In genomic region chr4:7195138-7195510, GRCh38 we compare ENCODE assay signal across 16 cellular contexts. TPM values are rescaled to one million over a fixed set of nuclear protein-coding genes. Genes with fewer than 3 reads are reported as not detected.
DNase-seq lines count a peak whose midpoint lies in the region; ATAC-seq and TF ChIP-seq lines count a peak whose summit lies in the region.
"Had no signal": no experiment of that assay in that cellular context is flagged by ENCODE, and none has a peak within 500 bp of the region (broad histone marks: within the 10 kb centered on the region; RNA-seq: fewer than 3 reads in every experiment).

No MANE protein-coding gene starts in this region.

- H2AK5ac ChIP-seq in mesendoderm (ENCODE audit: low read length): no peak overlapping the region

- H3K36me3 ChIP-seq in BLaER1: no peaks in the 10 kb centered on the region
- no peaks in the 10 kb centered on the region for H3K36me3 ChIP-seq in PC-3 (ENCODE audit: low read depth, low read length)
- no peaks in the 10 kb centered on the region for H3K36me3 ChIP-seq in sigmoid colon
- no peaks in the 10 kb centered on the region for H3K36me3 ChIP-seq in mesendoderm (ENCODE audit: control insufficient read depth, insufficient read depth, low read length)

- no peak overlapping the region for H3K4me3 ChIP-seq in BLaER1
- H3K4me3 ChIP-seq in PC-3 (ENCODE audit: low read length): no peak overlapping the region
- H3K4me3 ChIP-seq in sigmoid colon: no peak overlapping the region
- H3K4me3 ChIP-seq in mesendoderm (ENCODE audit: low read length): no peak overlapping the region
- H3K4me3 ChIP-seq: GM12878 had no signal

- H3K23ac ChIP-seq in mesendoderm (ENCODE audit: low read length): no peak overlapping the region

- H3K4me2 ChIP-seq in BLaER1: 0 out of 2 replicates have a peak overlapping the region, but pooled peaks have one; percentile 1
- no peak overlapping the region for H3K4me2 ChIP-seq in PC-3 (ENCODE audit: low read length)
- H3K4me2 ChIP-seq in mesendoderm (ENCODE audit: low read length): no peak overlapping the region

- H3K4me1 ChIP-seq in BLaER1 (peaks cover 84% of the 10 kb centered on the region), PC-3 (ENCODE audit: insufficient read depth, low read length) (peaks cover 49% of the 10 kb centered on the region), sigmoid colon (peaks cover 0 to 34% (median 23%) of the 10 kb centered on the region in 4 donors), mesendoderm (ENCODE audit: control insufficient read depth, low read depth, low read length) (no peaks in the 10 kb centered on the region)

- no peak overlapping the region for H4K5ac ChIP-seq in mesendoderm (ENCODE audit: low read length)

- no TSS peak for BruUV-seq in PC-3 (replicated peaks; lab: Mats Ljungman, UMichigan)

- H3K36me3 Mint-ChIP-seq in glutamatergic neuron (ENCODE audit: unreplicated experiment): no peaks in the 10 kb centered on the region
- H3K36me3 Mint-ChIP-seq: CD4-positive, CD25-positive, alpha-beta regulatory T cell had no signal

- peaks cover 30% of the 10 kb centered on the region for H3K4me1 Mint-ChIP-seq in glutamatergic neuron (ENCODE audit: low read depth, unreplicated experiment)

- no peak for TF ChIP-seq POLR2A in sigmoid colon (IDR thresholded peaks at IDR 0.05)

- H3K4me3 Mint-ChIP-seq in glutamatergic neuron (ENCODE audit: unreplicated experiment): peak overlapping the region; percentile 46
- H3K4me3 Mint-ChIP-seq: CD4-positive, CD25-positive, alpha-beta regulatory T cell had no signal

- peaks cover 2% of the 10 kb centered on the region for H3K9me3 Mint-ChIP-seq in glutamatergic neuron (ENCODE audit: unreplicated experiment)
- H3K9me3 Mint-ChIP-seq: CD4-positive, CD25-positive, alpha-beta regulatory T cell had no signal

- TF ChIP-seq EP300 in sigmoid colon (IDR thresholded peaks at IDR 0.05): no peak

- no peak overlapping the region for H3K56ac ChIP-seq in mesendoderm (ENCODE audit: low read length)

- no peak overlapping the region for H3K4ac ChIP-seq in mesendoderm (ENCODE audit: low read depth, low read length)

- H3K9ac ChIP-seq in BLaER1 (no peak overlapping the region), PC-3 (ENCODE audit: low read length) (no peak overlapping the region), mesendoderm (ENCODE audit: low read length) (no peak overlapping the region)

- TF ChIP-seq CTCF in PC-3 (conservative IDR thresholded peaks at IDR 0.05; ENCODE audit: low read depth, low read length): no peak
- TF ChIP-seq CTCF in glutamatergic neuron (IDR thresholded peaks at IDR 0.05; ENCODE audit: partially characterized antibody, unreplicated experiment): no peak
- no peak for TF ChIP-seq CTCF in sigmoid colon (IDR thresholded peaks at IDR 0.05)

- no peak overlapping the region for H3K18ac ChIP-seq in mesendoderm (ENCODE audit: low read length)

- intact Hi-C loops in PC-3 (cut with micrococcal nuclease) (no loop called here), sigmoid colon (cut with DNase I) (no loop called here)

- POLR2A ChIA-PET in PC-3 (lab: Charles Lee; ENCODE audit: unreplicated experiment): no interaction called here

- no peak for DNase-seq in PC-3
- no peak for DNase-seq in glutamatergic neuron
- peak; percentile 56 for DNase-seq in sigmoid colon
- no peak for DNase-seq in kidney tubule cell (ENCODE audit: low spot score)
- DNase-seq in stimulated activated CD4-positive, alpha-beta T cell treated with anti-CD3 and anti-CD28 coated beads, Interleukin-1b, Interleukin-23, amount 100 ng/mL, for 48 hours: no peak
- no peak for DNase-seq in NCI-H748 treated with DMSO at 0.1 percent for 48 hours (lab: John Stamatoyannopoulos, UW)
- no peak for DNase-seq in mesendoderm
- DNase-seq: AML-193; CD4-positive, CD25-positive, alpha-beta regulatory T cell; MV-4-11; NCI-H1417 treated with DMSO at 0.1 percent for 48 hours; NCI-H2081 had no signal

- H3K27me3 Mint-ChIP-seq in glutamatergic neuron (ENCODE audit: unreplicated experiment): peaks cover 8% of the 10 kb centered on the region

- H3K9me3 ChIP-seq in BLaER1: no peaks in the 10 kb centered on the region
- no peaks in the 10 kb centered on the region for H3K9me3 ChIP-seq in PC-3 (ENCODE audit: low read length)
- no peaks in the 10 kb centered on the region for H3K9me3 ChIP-seq in sigmoid colon

- H4K20me1 ChIP-seq in BLaER1 (peaks cover 9% of the 10 kb centered on the region; the same call in 1 of the 2 replicates), PC-3 (ENCODE audit: low read length) (no peaks in the 10 kb centered on the region)

- H3K9me2 ChIP-seq in PC-3 (replicated peaks; ENCODE audit: low read length): no peaks in the 10 kb centered on the region

- WGBS in sigmoid colon, 2 donors: 42 to 83% methylated on average over 5 of the region's 5 CpGs
- no CpG with 5 or more reads among the region's 5 CpGs for WGBS in mesendoderm (ENCODE audit: extremely low coverage, insufficient coverage, low lambda C conversion rate)

- H3K79me2 ChIP-seq in PC-3 (ENCODE audit: low read length) (peaks cover 52% of the 10 kb centered on the region), mesendoderm (ENCODE audit: control insufficient read depth, insufficient read depth, low read length) (no peaks in the 10 kb centered on the region)

- H3K27ac Mint-ChIP-seq in glutamatergic neuron (ENCODE audit: unreplicated experiment): peak overlapping the region; percentile 64
- H3K27ac Mint-ChIP-seq: CD4-positive, CD25-positive, alpha-beta regulatory T cell had no signal

- no peak overlapping the region for H2BK15ac ChIP-seq in mesendoderm (replicated peaks; ENCODE audit: low read depth)

- CTCF ChIA-PET in PC-3 (lab: Charles Lee): interaction anchor here (0.8 to 1.2 kb wide), 3 partner anchors 12 to 71 kb away, joined by 3 to 7 read pairs (median 3); no protein-coding TSS in a partner anchor

- no peak overlapping the region for H4K8ac ChIP-seq in mesendoderm (ENCODE audit: low read depth, low read length)

- no peak overlapping the region for H2AFZ ChIP-seq in PC-3 (ENCODE audit: low read length)

- peaks cover 13% of the 10 kb centered on the region for H3K27me3 ChIP-seq in BLaER1
- H3K27me3 ChIP-seq in PC-3 (ENCODE audit: low read length): no peaks in the 10 kb centered on the region
- H3K27me3 ChIP-seq in sigmoid colon: peaks cover 0 to 23% (median 20%) of the 10 kb centered on the region in 3 donors
- peaks cover 6% of the 10 kb centered on the region for H3K27me3 ChIP-seq in mesendoderm (ENCODE audit: insufficient read depth, low read length, poor library complexity)

- H3F3A ChIP-seq in PC-3 (ENCODE audit: low read length, unreplicated experiment): no peaks in the 10 kb centered on the region

- no peak overlapping the region for H2BK120ac ChIP-seq in mesendoderm (ENCODE audit: low read depth, low read length)

- no peak overlapping the region for H2BK5ac ChIP-seq in mesendoderm (ENCODE audit: low read length)

- H3K79me1 ChIP-seq in mesendoderm (ENCODE audit: low read length): no peaks in the 10 kb centered on the region

- no peak for ATAC-seq in PC-3

- no peak overlapping the region for H3K27ac ChIP-seq in BLaER1
- peak overlapping the region; percentile 74; the same call in 1 of the 2 replicates for H3K27ac ChIP-seq in PC-3 (ENCODE audit: low read length)
- H3K27ac ChIP-seq in sigmoid colon: no peak overlapping the region
- H3K27ac ChIP-seq in mesendoderm (ENCODE audit: low read depth, low read length): no peak overlapping the region
- H3K27ac ChIP-seq: RWPE1 had no signal

RNA-seq across cellular contexts. Expression of gene SORCS2, which starts 2.8 kb away (rescaled TPM):
- total RNA-seq in PC-3 (2014; rRNA removed): 4.1 and 6.6 TPM in 2 replicates
- 29.5 TPM for total RNA-seq in glutamatergic neuron (ENCODE audit: unreplicated experiment)
- 1 to 10 TPM; 2.0 to 6.4 (median 4.0) TPM for total RNA-seq in sigmoid colon
- 1 to 10 TPM in 1 of 3 donors, not detected in 2; 1.8 TPM for polyA plus RNA-seq in sigmoid colon
- polyA plus RNA-seq in mesendoderm (2013, experiment 1 of 2): 0.27 TPM
- 0.34 TPM for polyA plus RNA-seq in mesendoderm (2013, experiment 2 of 2)
- total RNA-seq: Calu3; CD4-positive, CD25-positive, alpha-beta regulatory T cell had no signal
- polyA plus RNA-seq: CD4-positive, CD25-positive, alpha-beta regulatory T cell had no signal
